In genomic region chr4:67570537-67570936, GRCh38 we compare ENCODE assay signal across 24 cellular contexts. TPM values are rescaled to one million over a fixed set of nuclear protein-coding genes. Genes with fewer than 3 reads are reported as not detected.
A peak's percentile ranks its signal among the peaks of the same experiment; 100 is the strongest.
DNase-seq lines count a peak whose midpoint lies in the region; ATAC-seq and TF ChIP-seq lines count a peak whose summit lies in the region.
"Had no signal": no experiment of that assay in that cellular context is flagged by ENCODE, and none has a peak within 500 bp of the region (broad histone marks: within the 10 kb centered on the region; RNA-seq: fewer than 3 reads in every experiment).

No MANE protein-coding gene starts in this region.

- CTCF ChIA-PET in CD8-positive, alpha-beta T cell (lab: Charles Lee) = interaction anchor here (0.7 kb wide), 1 partner anchor 102 kb away, joined by 3 read pairs; no protein-coding TSS in a partner anchor
- CTCF ChIA-PET in activated CD8-positive, alpha-beta T cell treated with anti-CD3 and anti-CD28 coated beads for 36 hours (lab: Charles Lee) = interaction anchor here (0.9 kb wide), 1 partner anchor 12 kb away, joined by 3 read pairs; the partner anchor contains the start of gene STAP1

- intact Hi-C loops in CD8-positive, alpha-beta T cell (cut with DNase I, micrococcal nuclease) = no loop called here
- intact Hi-C loops in activated CD8-positive, alpha-beta T cell treated with anti-CD3 and anti-CD28 coated beads for 36 hours (cut with micrococcal nuclease) = no loop called here

- peaks cover 3% of the 10 kb centered on the region for H3K4me1 ChIP-seq in CD8-positive, alpha-beta T cell (ENCODE audit: insufficient read depth, low read length)
- H3K4me1 ChIP-seq: SJSA1 had no signal

- DNase-seq in CD8-positive, alpha-beta T cell = no peak
- no peak for DNase-seq in activated CD8-positive, alpha-beta T cell treated with anti-CD3 and anti-CD28 coated beads for 36 hours
- no peak for DNase-seq in naive B cell
- DNase-seq in NCI-H1930 (lab: John Stamatoyannopoulos, UW) = no peak
- no peak for DNase-seq in pons (ENCODE audit: low spot score)
- no peak for DNase-seq in NCI-H187 (lab: John Stamatoyannopoulos, UW)
- DNase-seq in kidney tubule cell (ENCODE audit: low spot score) = no peak
- DNase-seq: C1 segment of cervical spinal cord, H9, HFFc6, KG1, MG63, NCI-H1105 treated with DMSO at 0.1 percent for 48 hours, NCI-H146, NCI-H2029 treated with DMSO at 0.1 percent for 48 hours, NCI-H446 treated with DMSO at 0.1 percent for 48 hours, NCI-H526 treated with DMSO at 0.1 percent for 48 hours, PC-9 had no signal

- H3K27ac ChIP-seq in 22Rv1 = peak overlapping the region; percentile 40
- H3K27ac ChIP-seq in CD8-positive, alpha-beta T cell (ENCODE audit: low read depth, low read length) = no peak overlapping the region
- H3K27ac ChIP-seq: PC-9, SJSA1 had no signal

- no peaks in the 10 kb centered on the region for H3K36me3 Mint-ChIP-seq in CD8-positive, alpha-beta T cell
- H3K36me3 Mint-ChIP-seq in activated CD8-positive, alpha-beta T cell treated with anti-CD3 and anti-CD28 coated beads for 36 hours (ENCODE audit: low read depth) = no peaks in the 10 kb centered on the region
- H3K36me3 Mint-ChIP-seq in naive B cell = peaks cover 0 to 22% of the 10 kb centered on the region in 2 donors

- no peak overlapping the region for H3K4me3 Mint-ChIP-seq in CD8-positive, alpha-beta T cell
- no peak overlapping the region for H3K4me3 Mint-ChIP-seq in activated CD8-positive, alpha-beta T cell treated with anti-CD3 and anti-CD28 coated beads for 36 hours
- H3K4me3 Mint-ChIP-seq in naive B cell = peak overlapping the region in 3 of 8 donors; percentile 4 to 54 (median 44)
- H3K4me3 Mint-ChIP-seq: GM23338, H9, HFFc6 had no signal

- no peak for ATAC-seq in CD8-positive, alpha-beta T cell
- ATAC-seq in activated CD8-positive, alpha-beta T cell treated with anti-CD3 and anti-CD28 coated beads for 36 hours = no peak
- no peak for ATAC-seq in naive B cell (ENCODE audit: low read depth in 2 of 2)
- ATAC-seq: GM23338, Right ventricle myocardium inferior had no signal

- POLR2A ChIA-PET in CD8-positive, alpha-beta T cell (lab: Charles Lee) = no interaction called here
- POLR2A ChIA-PET in activated CD8-positive, alpha-beta T cell treated with anti-CD3 and anti-CD28 coated beads for 36 hours (lab: Charles Lee) = no interaction called here

- H3K27ac Mint-ChIP-seq in CD8-positive, alpha-beta T cell = peak overlapping the region; percentile 57
- peak overlapping the region; percentile 22 for H3K27ac Mint-ChIP-seq in activated CD8-positive, alpha-beta T cell treated with anti-CD3 and anti-CD28 coated beads for 36 hours
- peak overlapping the region in 5 of 6 donors; percentile 87 to 96 (median 90) for H3K27ac Mint-ChIP-seq in naive B cell
- H3K27ac Mint-ChIP-seq: GM23338, HFFc6 had no signal

- no peaks in the 10 kb centered on the region for H3K36me3 ChIP-seq in CD8-positive, alpha-beta T cell (ENCODE audit: insufficient read depth, low read length)
- H3K36me3 ChIP-seq: MG63, SJSA1 had no signal

- H3K4me1 Mint-ChIP-seq in CD8-positive, alpha-beta T cell (ENCODE audit: low read depth) = peaks cover 19% of the 10 kb centered on the region
- H3K4me1 Mint-ChIP-seq in activated CD8-positive, alpha-beta T cell treated with anti-CD3 and anti-CD28 coated beads for 36 hours (ENCODE audit: low read depth) = peaks cover 20% of the 10 kb centered on the region
- H3K4me1 Mint-ChIP-seq in naive B cell = peaks cover 46 to 78% (median 47%) of the 10 kb centered on the region in 3 donors

- no peaks in the 10 kb centered on the region for H3K9me3 ChIP-seq in CD8-positive, alpha-beta T cell (ENCODE audit: low read length)
- H3K9me3 ChIP-seq: MG63, SJSA1 had no signal

- H3K27me3 Mint-ChIP-seq in CD8-positive, alpha-beta T cell (ENCODE audit: low read depth) = no peaks in the 10 kb centered on the region
- no peaks in the 10 kb centered on the region for H3K27me3 Mint-ChIP-seq in activated CD8-positive, alpha-beta T cell treated with anti-CD3 and anti-CD28 coated beads for 36 hours
- no peaks in the 10 kb centered on the region for H3K27me3 Mint-ChIP-seq in naive B cell

- no peaks in the 10 kb centered on the region for H3K27me3 ChIP-seq in CD8-positive, alpha-beta T cell (ENCODE audit: insufficient read depth, low read length)
- H3K27me3 ChIP-seq: MG63 had no signal

- no peak overlapping the region for H3K4me3 ChIP-seq in CD8-positive, alpha-beta T cell (ENCODE audit: low read depth, low read length)
- H3K4me3 ChIP-seq: GM23338, MG63, PC-9, SJSA1 had no signal

- H3K9me3 Mint-ChIP-seq in CD8-positive, alpha-beta T cell = no peaks in the 10 kb centered on the region
- H3K9me3 Mint-ChIP-seq in activated CD8-positive, alpha-beta T cell treated with anti-CD3 and anti-CD28 coated beads for 36 hours = no peaks in the 10 kb centered on the region
- H3K9me3 Mint-ChIP-seq in naive B cell = no peaks in the 10 kb centered on the region
- H3K9me3 Mint-ChIP-seq: GM23338, H9, HFFc6 had no signal

- no peak for TF ChIP-seq CTCF in 22Rv1 (IDR thresholded peaks at IDR 0.05)
- no peak for TF ChIP-seq CTCF in CD8-positive, alpha-beta T cell (IDR thresholded peaks at IDR 0.05)
- no peak for TF ChIP-seq CTCF in activated CD8-positive, alpha-beta T cell treated with anti-CD3 and anti-CD28 coated beads for 36 hours (IDR thresholded peaks at IDR 0.05)

RNA-seq across cellular contexts. Expression of gene STAP1, which starts 12.0 kb away (rescaled TPM):
- 1 to 10 TPM; 1.0 to 1.3 TPM for total RNA-seq in CD8-positive, alpha-beta T cell
- 1 to 10 TPM; 3.0 TPM for total RNA-seq in activated CD8-positive, alpha-beta T cell treated with anti-CD3 and anti-CD28 coated beads for 36 hours
- polyA plus RNA-seq in naive B cell (ENCODE audit: low read depth in 6 of 6) = 100 to 1,000 TPM; 166 to 237 (median 224) TPM
- total RNA-seq: GM23338, H9, HFFc6, PC-9, Right ventricle myocardium inferior, RPMI7951, SJSA1 had no signal
- polyA plus RNA-seq: AG04450, GM23338 had no signal

RNA-seq across cellular contexts. Expression of gene CENPC, which starts 25.2 kb away (rescaled TPM):
- 100 to 1,000 TPM; 134 to 143 TPM for total RNA-seq in CD8-positive, alpha-beta T cell
- 10 to 100 TPM; 29.1 to 32.0 TPM for total RNA-seq in activated CD8-positive, alpha-beta T cell treated with anti-CD3 and anti-CD28 coated beads for 36 hours
- 10 to 100 TPM; 17.6 to 28.1 (median 21.9) TPM for polyA plus RNA-seq in naive B cell (ENCODE audit: low read depth in 6 of 6)

Comparison
In these comparisons a context has a peak if more than half of its experiments do, and no peak if none do; other contexts are left out.
1. H3K27ac Mint-ChIP-seq: peak in every context shown above with its lines; median percentile 90 in naive B cell; 57 in CD8-positive, alpha-beta T cell; 22 in activated CD8-positive, alpha-beta T cell treated with anti-CD3 and anti-CD28 coated beads for 36 hours.
2. RNA of gene CENPC, which starts 25.2 kb away (total RNA-seq): 134 to 143 TPM in CD8-positive, alpha-beta T cell; 29.1 to 32.0 TPM in activated CD8-positive, alpha-beta T cell treated with anti-CD3 and anti-CD28 coated beads for 36 hours; every median in the first group is over 4 times any median in the second.